ENCODE assay signal across 1 cellular context in genomic region chr15:53458736-53459135, GRCh38.
TF ChIP-seq lines count a peak whose summit lies in the region.

No MANE protein-coding gene starts in this region.

TF ChIP-seq in HepG2, 621 proteins besides CTCF, POLR2A, EP300 and RAD21 (continued from another document):
- TF ChIP-seq XRCC5 (optimal IDR thresholded peaks at IDR 0.05; ENCODE audit: low read length) (no peak), ZNF570 (CRISPR knock-in tag; IDR thresholded peaks at IDR 0.05; ENCODE audit: borderline replicate concordance) (no peak), ZMYM3 (CRISPR knock-in tag; IDR thresholded peaks at IDR 0.05) (no peak), ZNF503 (CRISPR knock-in tag; IDR thresholded peaks at IDR 0.05) (peak; percentile 42; the same call in 1 of the 2 replicates), SOX6 (IDR thresholded peaks at IDR 0.05) (no peak), SOX6 (CRISPR knock-in tag; IDR thresholded peaks at IDR 0.05) (peak; percentile 50), NAIF1 (CRISPR knock-in tag; IDR thresholded peaks at IDR 0.05; ENCODE audit: borderline replicate concordance) (no peak), RNF219 (CRISPR knock-in tag; IDR thresholded peaks at IDR 0.05) (no peak), SNAPC4 (CRISPR knock-in tag; IDR thresholded peaks at IDR 0.05) (no peak), ZNF883 (CRISPR knock-in tag; IDR thresholded peaks at IDR 0.05; ENCODE audit: not compliant biosample characterization) (no peak), FOXJ3 (CRISPR knock-in tag; IDR thresholded peaks at IDR 0.05; ENCODE audit: borderline replicate concordance) (0 out of 2 replicates have a peak, but pooled peaks have one; percentile 35), TFDP1 (CRISPR knock-in tag; IDR thresholded peaks at IDR 0.05; ENCODE audit: borderline replicate concordance) (no peak), SMARCC2 (IDR thresholded peaks at IDR 0.05) (no peak), ZNF253 (CRISPR knock-in tag; IDR thresholded peaks at IDR 0.05; ENCODE audit: borderline replicate concordance) (no peak), EHMT2 (IDR thresholded peaks at IDR 0.05; ENCODE audit: borderline replicate concordance, low read depth, low read length) (no peak), EZH2 (conservative IDR thresholded peaks at IDR 0.05; ENCODE audit: low read depth, low read length) (no peak), ZBTB43 (CRISPR knock-in tag; conservative IDR thresholded peaks at IDR 0.05) (no peak), JDP2 (CRISPR knock-in tag; IDR thresholded peaks at IDR 0.05; ENCODE audit: borderline replicate concordance) (no peak), RXRB (CRISPR knock-in tag; IDR thresholded peaks at IDR 0.05; ENCODE audit: borderline replicate concordance) (no peak), FOXK1 (CRISPR knock-in tag; IDR thresholded peaks at IDR 0.05; ENCODE audit: borderline replicate concordance, low read depth) (no peak), HNF4A (CRISPR knock-in tag; IDR thresholded peaks at IDR 0.05) (0 out of 2 replicates have a peak, but pooled peaks have one; percentile 10), ZNF564 (CRISPR knock-in tag; IDR thresholded peaks at IDR 0.05) (no peak), FOXP4 (CRISPR knock-in tag; IDR thresholded peaks at IDR 0.05) (peak; percentile 22; the same call in 1 of the 2 replicates), ZBTB1 (CRISPR knock-in tag; IDR thresholded peaks at IDR 0.05; ENCODE audit: borderline replicate concordance) (no peak), ZNF691 (CRISPR knock-in tag; IDR thresholded peaks at IDR 0.05; ENCODE audit: borderline replicate concordance, low read depth) (no peak), ZNF33A (CRISPR knock-in tag; IDR thresholded peaks at IDR 0.05; ENCODE audit: borderline replicate concordance) (no peak), POGK (CRISPR knock-in tag; conservative IDR thresholded peaks at IDR 0.05) (no peak), HNRNPLL (IDR thresholded peaks at IDR 0.05; ENCODE audit: low read depth, low read length, poor library complexity, severe bottlenecking) (no peak), NRL (CRISPR knock-in tag; IDR thresholded peaks at IDR 0.05; ENCODE audit: borderline replicate concordance) (no peak), ZNF644 (CRISPR knock-in tag; IDR thresholded peaks at IDR 0.05; ENCODE audit: low read depth) (0 out of 2 replicates have a peak, but pooled peaks have one; percentile 16), SNAPC2 (CRISPR knock-in tag; IDR thresholded peaks at IDR 0.05) (no peak), ATF5 (CRISPR knock-in tag; IDR thresholded peaks at IDR 0.05; ENCODE audit: low read depth) (no peak)
